8 cellular contexts compared by ENCODE assay signal in genomic region chr17:29390856-29391631, GRCh38. TPM values are rescaled to one million over a fixed set of nuclear protein-coding genes. Genes with fewer than 3 reads are reported as not detected.
A peak's percentile ranks its signal among the peaks of the same experiment; 100 is the strongest.
DNase-seq lines count a peak whose midpoint lies in the region; ATAC-seq and TF ChIP-seq lines count a peak whose summit lies in the region.

No MANE protein-coding gene starts in this region.

- H2AFZ ChIP-seq in smooth muscle cell (ENCODE audit: low read depth), result peak overlapping the region; percentile 92

- whole genome bisulfite sequencing in smooth muscle cell (ENCODE audit: low lambda C conversion rate), result under 1% methylated on average over 18 of the region's 28 CpGs

- TF ChIP-seq CTCF in breast epithelium (IDR thresholded peaks at IDR 0.05) (no peak), smooth muscle cell (IDR thresholded peaks at IDR 0.05; ENCODE audit: borderline replicate concordance, insufficient read depth, poor library complexity, severe bottlenecking) (no peak)

- H3K4me1 ChIP-seq in breast epithelium (peaks cover 3 to 7% of the 10 kb centered on the region in 2 donors), smooth muscle cell (ENCODE audit: low read depth) (peaks cover 30% of the 10 kb centered on the region)

- peak overlapping the region; percentile 94 for H3K4me2 ChIP-seq in smooth muscle cell

- H3K79me2 ChIP-seq in smooth muscle cell (ENCODE audit: low read depth), result peaks cover 58% of the 10 kb centered on the region

- DNase-seq in NCI-H345 (lab: John Stamatoyannopoulos, UW) (peak; percentile 21), NCI-H345 treated with DMSO at 0.1 percent for 48 hours (lab: John Stamatoyannopoulos, UW; ENCODE audit: unreplicated experiment) (no peak), RPMI8226 (peak; percentile 18), breast epithelium (ENCODE audit: low spot score in 2 of 2) (no peak), islet precursor cell (peak; percentile 75), smooth muscle cell (lab: John Stamatoyannopoulos, UW; ENCODE audit: unreplicated experiment) (peak; percentile 25), ecto neural progenitor cell (ENCODE audit: low spot score) (no peak)

- H3K27me3 ChIP-seq in breast epithelium, result no peaks in the 10 kb centered on the region
- no peaks in the 10 kb centered on the region for H3K27me3 ChIP-seq in smooth muscle cell (ENCODE audit: low read depth)

- H3K27ac ChIP-seq in breast epithelium (peak overlapping the region; percentile 97 to 100), smooth muscle cell (ENCODE audit: low read depth) (peak overlapping the region; percentile 93)

- H3K9ac ChIP-seq in smooth muscle cell (ENCODE audit: low read depth), result peak overlapping the region; percentile 99

- intact Hi-C loops in breast epithelium (cut with DNase I; ENCODE audit: low total_unique reads), result no loop called here

- TF ChIP-seq POLR2A in breast epithelium (IDR thresholded peaks at IDR 0.05), result no peak

- no peaks in the 10 kb centered on the region for H3F3A ChIP-seq in smooth muscle cell (ENCODE audit: low read depth)

- no peaks in the 10 kb centered on the region for H3K36me3 ChIP-seq in breast epithelium
- no peaks in the 10 kb centered on the region for H3K36me3 ChIP-seq in smooth muscle cell (ENCODE audit: low read depth)

- peak; percentile 8 for ATAC-seq in HG03108 (IDR thresholded peaks at IDR 0.05; ENCODE audit: unreplicated experiment)

- no peaks in the 10 kb centered on the region for H3K9me3 ChIP-seq in breast epithelium
- H3K9me3 ChIP-seq in smooth muscle cell (replicated peaks; ENCODE audit: low read depth), result no peaks in the 10 kb centered on the region

- peaks cover 49% of the 10 kb centered on the region for H4K20me1 ChIP-seq in smooth muscle cell (ENCODE audit: low read depth)

- H3K4me3 ChIP-seq in breast epithelium (peak overlapping the region; percentile 84 to 100 (median 87)), smooth muscle cell (peak overlapping the region; percentile 99)

RNA-seq across cellular contexts. Expression of gene TAOK1, which starts 0.9 kb away (rescaled TPM):
- 10 to 100 TPM; 62.6 to 77.1 (median 67.8) TPM for total RNA-seq in breast epithelium
- 58.7 and 76.8 TPM in 2 replicates for total RNA-seq in smooth muscle cell
- polyA plus RNA-seq in smooth muscle cell, result 4.7 and 4.9 TPM in 2 replicates

Comparison
In these comparisons a context has a peak if more than half of its experiments do, and no peak if none do; other contexts are left out.
1. DNase-seq: peak in NCI-H345 (single experiment), RPMI8226 (single experiment), islet precursor cell (single experiment) and smooth muscle cell (single experiment); none in NCI-H345 treated with DMSO at 0.1 percent for 48 hours (single experiment), breast epithelium (0 of 2) and ecto neural progenitor cell (single experiment).